ENCODE assay signal across 1 cellular context in genomic region chr2:98911126-98911375, GRCh38.
TF ChIP-seq lines count a peak whose summit lies in the region.

No MANE protein-coding gene starts in this region.

TF ChIP-seq in HepG2, 621 proteins besides CTCF, POLR2A, EP300 and RAD21 (continued from another document and continues in another):
- TF ChIP-seq IRF9 (CRISPR knock-in tag; IDR thresholded peaks at IDR 0.05; ENCODE audit: borderline replicate concordance), result no peak
- TF ChIP-seq ZBTB40 (IDR thresholded peaks at IDR 0.05), result no peak
- TF ChIP-seq ZBTB40 (CRISPR knock-in tag; IDR thresholded peaks at IDR 0.05), result 0 out of 2 replicates have a peak, but pooled peaks have one; percentile 33
- TF ChIP-seq CAMTA2 (CRISPR knock-in tag; IDR thresholded peaks at IDR 0.05; ENCODE audit: borderline replicate concordance), result no peak
- no peak for TF ChIP-seq EHMT2 (IDR thresholded peaks at IDR 0.05; ENCODE audit: borderline replicate concordance, low read depth, low read length)
- TF ChIP-seq ZNF792 (CRISPR knock-in tag; IDR thresholded peaks at IDR 0.05), result no peak
- no peak for TF ChIP-seq ZNF766 (CRISPR knock-in tag; IDR thresholded peaks at IDR 0.05; ENCODE audit: borderline replicate concordance)
- no peak for TF ChIP-seq ZBTB49 (CRISPR knock-in tag; IDR thresholded peaks at IDR 0.05; ENCODE audit: borderline replicate concordance)
- TF ChIP-seq ZNF160 (CRISPR knock-in tag; IDR thresholded peaks at IDR 0.05), result no peak
- peak; percentile 31; the same call in 1 of the 2 replicates for TF ChIP-seq SAP130 (CRISPR knock-in tag; IDR thresholded peaks at IDR 0.05; ENCODE audit: low read depth)
- TF ChIP-seq MXI1 (IDR thresholded peaks at IDR 0.05; ENCODE audit: borderline replicate concordance, low read depth, low read length), result no peak
- no peak; the same call in 1 of the 2 replicates for TF ChIP-seq ZNF629 (CRISPR knock-in tag; conservative IDR thresholded peaks at IDR 0.05)
- no peak for TF ChIP-seq ZNF10 (CRISPR knock-in tag; IDR thresholded peaks at IDR 0.05; ENCODE audit: borderline replicate concordance, low read depth)
- TF ChIP-seq ATRX (CRISPR knock-in tag; IDR thresholded peaks at IDR 0.05; ENCODE audit: borderline replicate concordance), result no peak
- TF ChIP-seq ZNF710 (CRISPR knock-in tag; IDR thresholded peaks at IDR 0.05; ENCODE audit: borderline replicate concordance), result no peak
- no peak for TF ChIP-seq POLR2AphosphoS5 (IDR thresholded peaks at IDR 0.05; ENCODE audit: low read depth, low read length)
- TF ChIP-seq CEBPB (IDR thresholded peaks at IDR 0.05; ENCODE audit: borderline replicate concordance, low read depth, low read length), result peak; percentile 81
- no peak; the same call in 1 of the 2 replicates for TF ChIP-seq ZBTB7B (CRISPR knock-in tag; IDR thresholded peaks at IDR 0.05)
- no peak for TF ChIP-seq ZNF550 (CRISPR knock-in tag; IDR thresholded peaks at IDR 0.05; ENCODE audit: borderline replicate concordance)
- TF ChIP-seq ZNF407 (CRISPR knock-in tag; IDR thresholded peaks at IDR 0.05; ENCODE audit: not compliant biosample characterization), result no peak
- TF ChIP-seq GABPA (IDR thresholded peaks at IDR 0.05; ENCODE audit: low read depth, low read length), result no peak
- TF ChIP-seq GABPA (CRISPR knock-in tag; IDR thresholded peaks at IDR 0.05; ENCODE audit: low read depth), result no peak
- TF ChIP-seq ZNF337 (CRISPR knock-in tag; IDR thresholded peaks at IDR 0.05; ENCODE audit: borderline replicate concordance, low read depth), result no peak
- no peak for TF ChIP-seq GFI1 (CRISPR knock-in tag; IDR thresholded peaks at IDR 0.05; ENCODE audit: borderline replicate concordance)
- TF ChIP-seq RNF2 (conservative IDR thresholded peaks at IDR 0.05; ENCODE audit: low read depth), result no peak
- TF ChIP-seq ZNF891 (CRISPR knock-in tag; IDR thresholded peaks at IDR 0.05), result no peak
- TF ChIP-seq ZNF333 (CRISPR knock-in tag; IDR thresholded peaks at IDR 0.05; ENCODE audit: borderline replicate concordance), result no peak
- no peak for TF ChIP-seq CREBL2 (CRISPR knock-in tag; IDR thresholded peaks at IDR 0.05; ENCODE audit: borderline replicate concordance)
- TF ChIP-seq HOXA7 (CRISPR knock-in tag; IDR thresholded peaks at IDR 0.05), result no peak
- TF ChIP-seq ZNF782 (CRISPR knock-in tag; IDR thresholded peaks at IDR 0.05; ENCODE audit: borderline replicate concordance), result no peak
- TF ChIP-seq ZNF451 (CRISPR knock-in tag; IDR thresholded peaks at IDR 0.05), result no peak
- TF ChIP-seq SP2 (CRISPR knock-in tag; IDR thresholded peaks at IDR 0.05), result no peak
- no peak for TF ChIP-seq ZNF30 (CRISPR knock-in tag; IDR thresholded peaks at IDR 0.05)
- TF ChIP-seq ZNF280B (CRISPR knock-in tag; IDR thresholded peaks at IDR 0.05; ENCODE audit: borderline replicate concordance), result no peak
